ENCODE assay signal across 23 cellular contexts in the genomic region with DNA sequence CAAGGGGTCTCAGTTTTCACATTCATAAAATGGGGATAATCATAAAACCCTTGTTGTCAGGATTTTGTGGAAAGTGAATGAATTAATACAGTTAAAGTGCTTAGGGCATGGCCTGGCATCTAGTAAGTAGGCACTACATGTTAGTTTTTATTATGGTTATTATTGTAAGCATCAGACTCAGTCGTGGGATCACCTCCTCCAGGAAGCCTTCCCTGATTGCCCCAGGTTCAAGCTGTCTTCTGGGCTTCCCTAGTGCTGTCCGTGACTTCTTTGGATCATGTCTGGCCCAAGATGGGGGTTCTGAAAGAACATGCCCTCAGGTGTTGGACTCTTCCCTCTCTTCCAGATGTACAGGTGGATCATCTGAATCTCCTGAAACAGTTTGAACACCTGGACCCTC. TPM values are rescaled to one million over a fixed set of nuclear protein-coding genes. Genes with fewer than 3 reads are reported as not detected.
DNase-seq lines count a peak whose midpoint lies in the region; ATAC-seq, FAIRE-seq and TF ChIP-seq lines count a peak whose summit lies in the region.
"Had no signal": no experiment of that assay in that cellular context is flagged by ENCODE, and none has a peak within 500 bp of the region (broad histone marks: within the 10 kb centered on the region; RNA-seq: fewer than 3 reads in every experiment).

No MANE protein-coding gene starts in this region.

- H3K4me3 Mint-ChIP-seq in endothelial cell (ENCODE audit: unreplicated experiment), result peak overlapping the region; percentile 21
- H3K4me3 Mint-ChIP-seq: CD4-positive, alpha-beta memory T cell had no signal

- BruUV-seq in HepG2 (replicated peaks; lab: Mats Ljungman, UMichigan), result no TSS peak

- no peak for TF ChIP-seq EP300 in HepG2 (IDR thresholded peaks at IDR 0.05; ENCODE audit: low read depth in 2 of 2, low read length in 2 of 2)
- TF ChIP-seq EP300 in HepG2 (CRISPR knock-in tag; IDR thresholded peaks at IDR 0.05; ENCODE audit: borderline replicate concordance), result no peak

- intact Hi-C loops in HepG2 (cut with micrococcal nuclease; ENCODE audit: unreplicated experiment), result no loop called here
- intact Hi-C loops in right lobe of liver (cut with DNase I), result no loop called here

- TF ChIP-seq CTCF in HepG2 (CRISPR knock-in tag; IDR thresholded peaks at IDR 0.05), result no peak
- TF ChIP-seq CTCF in right lobe of liver (IDR thresholded peaks at IDR 0.05), result no peak
- no peak for TF ChIP-seq CTCF in HEK293 (tag by site-specific recombination; IDR thresholded peaks at IDR 0.05)
- no peak for TF ChIP-seq CTCF in endothelial cell (IDR thresholded peaks at IDR 0.05; ENCODE audit: unreplicated experiment)

- no peak for TF ChIP-seq RAD21 in HepG2 (CRISPR knock-in tag; IDR thresholded peaks at IDR 0.05)

- H3K4me2 ChIP-seq in HepG2 (ENCODE audit: low read depth, low read length), result no peak overlapping the region

- in situ Hi-C loops in HepG2 (cut with HindIII; ENCODE audit: extremely low pct_ligation_motif_present, low pct_unique_long_range_greater_than_20kb) (no loop called here), G401 (cut with HindIII; ENCODE audit: low sequenced_read_pairs) (no loop called here)

- H3K36me3 Mint-ChIP-seq in endothelial cell (ENCODE audit: low read depth, unreplicated experiment), result peaks cover 45% of the 10 kb centered on the region

- no peaks in the 10 kb centered on the region for H3K9me3 Mint-ChIP-seq in endothelial cell (ENCODE audit: unreplicated experiment)
- H3K9me3 Mint-ChIP-seq: CD4-positive, alpha-beta memory T cell had no signal

- H3K36me3 ChIP-seq in HepG2 (replicated peaks in 1 of 2; ENCODE audit: control insufficient read depth in 1 of 2, insufficient read depth in 2 of 2, low read length in 2 of 2) (peaks cover 18 to 54% of the 10 kb centered on the region in 2 experiments), right lobe of liver (peaks cover 6 to 62% (median 41%) of the 10 kb centered on the region in 4 donors), HEK293 (ENCODE audit: control insufficient read depth in 2 of 2, insufficient read depth in 1 of 2, low read length in 2 of 2) (peaks cover 67 to 71% of the 10 kb centered on the region in 2 experiments)

- no peak for DNase-seq in HepG2 (ENCODE audit: low spot score)
- DNase-seq in right lobe of liver, result no peak
- DNase-seq in endothelial cell (ENCODE audit: low spot score), result no peak
- DNase-seq in G401 (ENCODE audit: low spot score), result no peak
- no peak for DNase-seq in NCI-H526 treated with DMSO at 0.1 percent for 48 hours (lab: John Stamatoyannopoulos, UW)
- DNase-seq in dermis blood vessel endothelial cell, result no peak
- DNase-seq: 8988T, C1 segment of cervical spinal cord, Calu3, COR-L47, DMS153, DND-41, EL, GF-D8, GM23248, H7, HCEC 1CT had no signal

- TF ChIP-seq POLR2A in HepG2 (IDR thresholded peaks at IDR 0.05; ENCODE audit: insufficient read depth in 1 of 2, low read depth in 2 of 2, low read length in 2 of 2) (no peak), right lobe of liver (IDR thresholded peaks at IDR 0.05) (no peak)

- no peaks in the 10 kb centered on the region for H3K27me3 Mint-ChIP-seq in endothelial cell (ENCODE audit: unreplicated experiment)
- H3K27me3 Mint-ChIP-seq: CD4-positive, alpha-beta memory T cell had no signal

- no peak overlapping the region for H2AFZ ChIP-seq in HepG2 (ENCODE audit: low read length)
- H2AFZ ChIP-seq: GM23248 had no signal

- no peaks in the 10 kb centered on the region for H3K79me2 ChIP-seq in HepG2 (ENCODE audit: insufficient read depth, low read length)

- H3K27ac ChIP-seq in HepG2 (ENCODE audit: extremely low read length, insufficient read depth, low read length) (no peak overlapping the region), right lobe of liver (no peak overlapping the region), HEK293 (ENCODE audit: extremely low read depth, low read depth, low read length) (no peak overlapping the region)
- H3K27ac ChIP-seq: GM23248 had no signal

- ATAC-seq in HepG2 (no peak), right lobe of liver (no peak)

- H3K27me3 ChIP-seq in HepG2 (ENCODE audit: control insufficient read depth in 1 of 2, insufficient read depth in 2 of 2, low read length in 2 of 2), result no peaks in the 10 kb centered on the region
- no peaks in the 10 kb centered on the region for H3K27me3 ChIP-seq in right lobe of liver

- 94% methylated on average over 2 of the region's 2 CpGs for WGBS in HepG2 (ENCODE audit: low lambda C conversion rate)
- WGBS in right lobe of liver (ENCODE audit: insufficient coverage, low coverage, low lambda C conversion rate, missing lambda C conversion rate), result 80% methylated on average over 1 of the region's 2 CpGs

- no peaks in the 10 kb centered on the region for H3K4me1 Mint-ChIP-seq in endothelial cell (ENCODE audit: unreplicated experiment)

- peaks cover 22% of the 10 kb centered on the region for H3K4me1 ChIP-seq in HepG2 (ENCODE audit: insufficient read depth, low read length)
- peaks cover 0 to 22% (median 11%) of the 10 kb centered on the region in 4 donors for H3K4me1 ChIP-seq in right lobe of liver
- H3K4me1 ChIP-seq in HEK293 (ENCODE audit: control insufficient read depth, insufficient read depth, low read length), result no peaks in the 10 kb centered on the region

- H3K9ac ChIP-seq in HepG2 (ENCODE audit: insufficient read depth, low read depth, low read length), result no peak overlapping the region
- H3K9ac ChIP-seq: GM23248 had no signal

- H3K9me3 ChIP-seq in HepG2 (ENCODE audit: low read length) (no peaks in the 10 kb centered on the region), right lobe of liver (no peaks in the 10 kb centered on the region), HEK293 (ENCODE audit: control insufficient read depth, insufficient read depth, low read depth, low read length) (no peaks in the 10 kb centered on the region)

- CTCF ChIA-PET in HepG2 (lab: Yijun Ruan, JAX; ENCODE audit: low intra/inter-chr PET ratio, low total read pairs), result no interaction called here
- CTCF ChIA-PET in HEK293 (lab: Yijun Ruan, JAX), result no interaction called here

- POLR2A ChIA-PET in HepG2 (lab: Yijun Ruan, JAX) (no interaction called here), HEK293 (lab: Yijun Ruan, JAX) (interaction anchor here (0.7 kb wide), 1 partner anchor 12 kb away, joined by 4 read pairs; a partner anchor contains a TSS)

- H4K20me1 ChIP-seq in HepG2 (ENCODE audit: insufficient read depth, low read length), result no peaks in the 10 kb centered on the region

- H3K4me3 ChIP-seq in HepG2 (replicated peaks in 1 of 3; ENCODE audit: insufficient read depth in 1 of 3, low read depth in 2 of 3, low read length in 3 of 3) (no peak overlapping the region), right lobe of liver (no peak overlapping the region), HEK293 (ENCODE audit: low read depth, low read length) (no peak overlapping the region)
- H3K4me3 ChIP-seq: GM23248 had no signal

- no peak overlapping the region for H3K27ac Mint-ChIP-seq in endothelial cell (ENCODE audit: unreplicated experiment)
- H3K27ac Mint-ChIP-seq: CD4-positive, alpha-beta memory T cell had no signal

- FAIRE-seq in HepG2 (lab: Jason Lieb, UNC), result no peak
- FAIRE-seq: GM12892, H1 had no signal

RNA-seq across cellular contexts. Expression of a gene that starts 10.7 kb away (rescaled TPM):
- total RNA-seq in HepG2 (2016; rRNA removed; fragmentation: Illumina TruSeq; extraction: Trizol) (34.3 and 82.3 TPM in 2 replicates), right lobe of liver (100 to 1,000 TPM; 306 to 376 (median 349) TPM), endothelial cell (ENCODE audit: unreplicated experiment) (244 TPM), dermis blood vessel endothelial cell (167 and 333 TPM in 2 replicates)
- total RNA-seq in HepG2 (2016; cell fraction: cytosol; rRNA removed; fragmentation: Illumina TruSeq; extraction: Trizol; ENCODE audit: low read depth), result 9.0 and 9.7 TPM in 2 replicates
- total RNA-seq in HepG2 (2016; cell fraction: insoluble cytoplasmic fraction; rRNA removed; fragmentation: Illumina TruSeq; extraction: Trizol), result 28.8 and 87.6 TPM in 2 replicates
- total RNA-seq in HepG2 (2016; cell fraction: membrane; rRNA removed; fragmentation: Illumina TruSeq; extraction: Trizol), result 25.3 and 25.9 TPM in 2 replicates
- 82.3 and 93.1 TPM in 2 replicates for total RNA-seq in HepG2 (2016; cell fraction: nucleus; rRNA removed; fragmentation: Illumina TruSeq; extraction: Trizol)
- 106 and 144 TPM in 2 replicates for polyA plus RNA-seq in HepG2 (2011; rRNA removed)
- 86.9 and 132 TPM in 2 replicates for polyA plus RNA-seq in HepG2 (2011; cell fraction: cytosol; rRNA removed)
- polyA plus RNA-seq in HepG2 (2011; cell fraction: nucleus; rRNA removed), result 169 and 200 TPM in 2 replicates
- 83.2 and 101 TPM in 2 replicates for polyA plus RNA-seq in HepG2 (2012)
- 16.8 and 17.5 TPM in 2 replicates for polyA plus RNA-seq in HepG2 (2016; cell fraction: cytosol; fragmentation: Illumina TruSeq; extraction: Trizol; ENCODE audit: low read depth)
- 32.3 and 40.2 TPM in 2 replicates for polyA plus RNA-seq in HepG2 (2016; cell fraction: insoluble cytoplasmic fraction; fragmentation: Illumina TruSeq; extraction: Trizol; ENCODE audit: low read depth)
- polyA plus RNA-seq in HepG2 (2016; cell fraction: membrane; fragmentation: Illumina TruSeq; extraction: Trizol; ENCODE audit: low read depth), result 25.6 and 28.2 TPM in 2 replicates
- 164 and 172 TPM in 2 replicates for polyA plus RNA-seq in HepG2 (2016; cell fraction: nucleus; fragmentation: Illumina TruSeq; extraction: Trizol; ENCODE audit: insufficient read depth, low read depth)
- 57.6 and 72.0 TPM in 2 replicates for polyA minus RNA-seq in HepG2 (2011; rRNA and poly(A)+ RNA removed; ENCODE audit: low replicate concordance)
- polyA minus RNA-seq in HepG2 (2011; cell fraction: cytosol; rRNA and poly(A)+ RNA removed), result 40.4 and 44.8 TPM in 2 replicates
- polyA minus RNA-seq in HepG2 (2011; cell fraction: nucleus; rRNA and poly(A)+ RNA removed), result 23.2 and 25.9 TPM in 2 replicates
- total RNA-seq in G401 (2014; rRNA removed; shearing (Covaris generic)), result 201 and 252 TPM in 2 replicates

RNA-seq across cellular contexts. Expression of a gene that starts 12.3 kb away (rescaled TPM):
- total RNA-seq in HepG2 (2016; rRNA removed; fragmentation: Illumina TruSeq; extraction: Trizol) (not detected in 2 replicates), right lobe of liver (not detected), endothelial cell (ENCODE audit: unreplicated experiment) (4.3 TPM), dermis blood vessel endothelial cell (0.34 TPM in 1 of 2 replicates, not detected in the other)
- total RNA-seq in HepG2 (2016; cell fraction: cytosol; rRNA removed; fragmentation: Illumina TruSeq; extraction: Trizol; ENCODE audit: low read depth), result not detected in 2 replicates
- total RNA-seq in HepG2 (2016; cell fraction: insoluble cytoplasmic fraction; rRNA removed; fragmentation: Illumina TruSeq; extraction: Trizol), result not detected in 2 replicates
- 0.12 TPM in 1 of 2 replicates, not detected in the other for total RNA-seq in HepG2 (2016; cell fraction: membrane; rRNA removed; fragmentation: Illumina TruSeq; extraction: Trizol)
- total RNA-seq in HepG2 (2016; cell fraction: nucleus; rRNA removed; fragmentation: Illumina TruSeq; extraction: Trizol), result not detected in 2 replicates
- polyA plus RNA-seq in HepG2 (2011; rRNA removed), result 0.04 and 0.08 TPM in 2 replicates
- polyA plus RNA-seq in HepG2 (2011; cell fraction: cytosol; rRNA removed), result 0.04 and 0.11 TPM in 2 replicates
- 0.23 and 0.24 TPM in 2 replicates for polyA plus RNA-seq in HepG2 (2011; cell fraction: nucleus; rRNA removed)
- 0.19 TPM in 1 of 2 replicates, not detected in the other for polyA plus RNA-seq in HepG2 (2012)
- not detected in 2 replicates for polyA plus RNA-seq in HepG2 (2016; cell fraction: cytosol; fragmentation: Illumina TruSeq; extraction: Trizol; ENCODE audit: low read depth)
- polyA plus RNA-seq in HepG2 (2016; cell fraction: insoluble cytoplasmic fraction; fragmentation: Illumina TruSeq; extraction: Trizol; ENCODE audit: low read depth), result not detected in 2 replicates
- polyA plus RNA-seq in HepG2 (2016; cell fraction: membrane; fragmentation: Illumina TruSeq; extraction: Trizol; ENCODE audit: low read depth), result not detected in 2 replicates
- polyA plus RNA-seq in HepG2 (2016; cell fraction: nucleus; fragmentation: Illumina TruSeq; extraction: Trizol; ENCODE audit: insufficient read depth, low read depth), result not detected in 2 replicates
- 0.24 TPM in 1 of 2 replicates, not detected in the other for polyA minus RNA-seq in HepG2 (2011; rRNA and poly(A)+ RNA removed; ENCODE audit: low replicate concordance)
- polyA minus RNA-seq in HepG2 (2011; cell fraction: cytosol; rRNA and poly(A)+ RNA removed), result not detected in 2 replicates
- polyA minus RNA-seq in HepG2 (2011; cell fraction: nucleus; rRNA and poly(A)+ RNA removed), result not detected in 2 replicates
- not detected in 2 replicates for total RNA-seq in G401 (2014; rRNA removed; shearing (Covaris generic))
- total RNA-seq: A673; Calu3; CD4-positive, alpha-beta memory T cell; GM23248 had no signal
- polyA plus RNA-seq: CD4-positive, alpha-beta memory T cell; GM23248 had no signal

RNA-seq across cellular contexts. Expression of a gene that starts 22.7 kb away (rescaled TPM):
- total RNA-seq in HepG2 (2016; rRNA removed; fragmentation: Illumina TruSeq; extraction: Trizol) (0.13 and 0.29 TPM in 2 replicates), right lobe of liver (under 1 TPM in 1 of 6 experiments, not detected in 5; 0.29 TPM), endothelial cell (ENCODE audit: unreplicated experiment) (1.0 TPM), dermis blood vessel endothelial cell (not detected in 2 replicates)
- total RNA-seq in HepG2 (2016; cell fraction: cytosol; rRNA removed; fragmentation: Illumina TruSeq; extraction: Trizol; ENCODE audit: low read depth), result not detected in 2 replicates
- total RNA-seq in HepG2 (2016; cell fraction: insoluble cytoplasmic fraction; rRNA removed; fragmentation: Illumina TruSeq; extraction: Trizol), result 0.30 TPM in 1 of 2 replicates, not detected in the other
- total RNA-seq in HepG2 (2016; cell fraction: membrane; rRNA removed; fragmentation: Illumina TruSeq; extraction: Trizol), result not detected in 2 replicates
- total RNA-seq in HepG2 (2016; cell fraction: nucleus; rRNA removed; fragmentation: Illumina TruSeq; extraction: Trizol), result not detected in 2 replicates
- 0.91 and 1.9 TPM in 2 replicates for polyA plus RNA-seq in HepG2 (2011; rRNA removed)
- 1.8 and 2.5 TPM in 2 replicates for polyA plus RNA-seq in HepG2 (2011; cell fraction: cytosol; rRNA removed)
- polyA plus RNA-seq in HepG2 (2011; cell fraction: nucleus; rRNA removed), result 1.9 and 2.8 TPM in 2 replicates
- 1.0 and 3.6 TPM in 2 replicates for polyA plus RNA-seq in HepG2 (2012)
- not detected in 2 replicates for polyA plus RNA-seq in HepG2 (2016; cell fraction: cytosol; fragmentation: Illumina TruSeq; extraction: Trizol; ENCODE audit: low read depth)
- not detected in 2 replicates for polyA plus RNA-seq in HepG2 (2016; cell fraction: insoluble cytoplasmic fraction; fragmentation: Illumina TruSeq; extraction: Trizol; ENCODE audit: low read depth)
- not detected in 2 replicates for polyA plus RNA-seq in HepG2 (2016; cell fraction: membrane; fragmentation: Illumina TruSeq; extraction: Trizol; ENCODE audit: low read depth)
- polyA plus RNA-seq in HepG2 (2016; cell fraction: nucleus; fragmentation: Illumina TruSeq; extraction: Trizol; ENCODE audit: insufficient read depth, low read depth), result not detected in 2 replicates
- 0.37 and 0.50 TPM in 2 replicates for polyA minus RNA-seq in HepG2 (2011; rRNA and poly(A)+ RNA removed; ENCODE audit: low replicate concordance)
- polyA minus RNA-seq in HepG2 (2011; cell fraction: cytosol; rRNA and poly(A)+ RNA removed), result not detected in 2 replicates
- 0.77 TPM in 1 of 2 replicates, not detected in the other for polyA minus RNA-seq in HepG2 (2011; cell fraction: nucleus; rRNA and poly(A)+ RNA removed)
- 3.0 and 4.2 TPM in 2 replicates for total RNA-seq in G401 (2014; rRNA removed; shearing (Covaris generic))
- total RNA-seq: A673, GM23248, H7 had no signal
- polyA plus RNA-seq: BJ, GM23248 had no signal

RNA-seq across cellular contexts. Expression of a gene that starts 38.6 kb away (rescaled TPM):
- total RNA-seq in HepG2 (2016; rRNA removed; fragmentation: Illumina TruSeq; extraction: Trizol), result 7.8 and 18.5 TPM in 2 replicates
- 7.7 and 7.9 TPM in 2 replicates for total RNA-seq in HepG2 (2016; cell fraction: cytosol; rRNA removed; fragmentation: Illumina TruSeq; extraction: Trizol; ENCODE audit: low read depth)
- total RNA-seq in HepG2 (2016; cell fraction: insoluble cytoplasmic fraction; rRNA removed; fragmentation: Illumina TruSeq; extraction: Trizol), result 6.4 and 19.6 TPM in 2 replicates
- 5.7 and 6.5 TPM in 2 replicates for total RNA-seq in HepG2 (2016; cell fraction: membrane; rRNA removed; fragmentation: Illumina TruSeq; extraction: Trizol)
- total RNA-seq in HepG2 (2016; cell fraction: nucleus; rRNA removed; fragmentation: Illumina TruSeq; extraction: Trizol), result 25.9 and 29.7 TPM in 2 replicates
- polyA plus RNA-seq in HepG2 (2011; rRNA removed), result 15.2 and 15.6 TPM in 2 replicates
- 10.5 and 12.8 TPM in 2 replicates for polyA plus RNA-seq in HepG2 (2011; cell fraction: cytosol; rRNA removed)
- 28.4 and 34.0 TPM in 2 replicates for polyA plus RNA-seq in HepG2 (2011; cell fraction: nucleus; rRNA removed)
- 12.6 and 18.1 TPM in 2 replicates for polyA plus RNA-seq in HepG2 (2012)
- polyA plus RNA-seq in HepG2 (2016; cell fraction: cytosol; fragmentation: Illumina TruSeq; extraction: Trizol; ENCODE audit: low read depth), result 2.1 and 2.4 TPM in 2 replicates
- polyA plus RNA-seq in HepG2 (2016; cell fraction: insoluble cytoplasmic fraction; fragmentation: Illumina TruSeq; extraction: Trizol; ENCODE audit: low read depth), result 8.2 and 10.1 TPM in 2 replicates
- 3.9 and 4.1 TPM in 2 replicates for polyA plus RNA-seq in HepG2 (2016; cell fraction: membrane; fragmentation: Illumina TruSeq; extraction: Trizol; ENCODE audit: low read depth)
- polyA plus RNA-seq in HepG2 (2016; cell fraction: nucleus; fragmentation: Illumina TruSeq; extraction: Trizol; ENCODE audit: insufficient read depth, low read depth), result 36.9 and 39.2 TPM in 2 replicates
- 12.5 and 17.7 TPM in 2 replicates for polyA minus RNA-seq in HepG2 (2011; rRNA and poly(A)+ RNA removed; ENCODE audit: low replicate concordance)
- 9.8 and 12.8 TPM in 2 replicates for polyA minus RNA-seq in HepG2 (2011; cell fraction: cytosol; rRNA and poly(A)+ RNA removed)
- polyA minus RNA-seq in HepG2 (2011; cell fraction: nucleus; rRNA and poly(A)+ RNA removed), result 34.6 and 36.1 TPM in 2 replicates
- 10 to 100 TPM in 4 of 6 experiments, 1 to 10 TPM in 2; 4.5 to 25.6 (median 12.2) TPM for total RNA-seq in right lobe of liver
- total RNA-seq in endothelial cell (ENCODE audit: unreplicated experiment), result 65.8 TPM
- 44.0 and 58.7 TPM in 2 replicates for total RNA-seq in G401 (2014; rRNA removed; shearing (Covaris generic))
- 39.2 and 59.6 TPM in 2 replicates for total RNA-seq in dermis blood vessel endothelial cell

RNA-seq across cellular contexts. Expression of a gene that starts 42.4 kb away (rescaled TPM):
- total RNA-seq in HepG2 (2016; rRNA removed; fragmentation: Illumina TruSeq; extraction: Trizol) (4.3 and 6.0 TPM in 2 replicates), right lobe of liver (10 to 100 TPM in 4 of 6 experiments, 1 to 10 TPM in 2; 5.7 to 25.6 (median 12.0) TPM), endothelial cell (ENCODE audit: unreplicated experiment) (14.1 TPM), dermis blood vessel endothelial cell (2.6 and 6.5 TPM in 2 replicates)
- total RNA-seq in HepG2 (2016; cell fraction: cytosol; rRNA removed; fragmentation: Illumina TruSeq; extraction: Trizol; ENCODE audit: low read depth), result 3.7 and 5.1 TPM in 2 replicates
- total RNA-seq in HepG2 (2016; cell fraction: insoluble cytoplasmic fraction; rRNA removed; fragmentation: Illumina TruSeq; extraction: Trizol), result 3.0 and 5.6 TPM in 2 replicates
- total RNA-seq in HepG2 (2016; cell fraction: membrane; rRNA removed; fragmentation: Illumina TruSeq; extraction: Trizol), result 4.6 and 5.1 TPM in 2 replicates
- 5.1 and 5.4 TPM in 2 replicates for total RNA-seq in HepG2 (2016; cell fraction: nucleus; rRNA removed; fragmentation: Illumina TruSeq; extraction: Trizol)
- polyA plus RNA-seq in HepG2 (2011; rRNA removed), result 4.8 and 6.0 TPM in 2 replicates
- polyA plus RNA-seq in HepG2 (2011; cell fraction: cytosol; rRNA removed), result 2.3 and 4.7 TPM in 2 replicates
- polyA plus RNA-seq in HepG2 (2011; cell fraction: nucleus; rRNA removed), result 16.9 and 18.5 TPM in 2 replicates
- polyA plus RNA-seq in HepG2 (2012), result 3.4 TPM in 2 replicates
- 1.3 and 2.3 TPM in 2 replicates for polyA plus RNA-seq in HepG2 (2016; cell fraction: cytosol; fragmentation: Illumina TruSeq; extraction: Trizol; ENCODE audit: low read depth)
- 5.4 and 7.3 TPM in 2 replicates for polyA plus RNA-seq in HepG2 (2016; cell fraction: insoluble cytoplasmic fraction; fragmentation: Illumina TruSeq; extraction: Trizol; ENCODE audit: low read depth)
- polyA plus RNA-seq in HepG2 (2016; cell fraction: membrane; fragmentation: Illumina TruSeq; extraction: Trizol; ENCODE audit: low read depth), result 3.8 and 5.1 TPM in 2 replicates
- polyA plus RNA-seq in HepG2 (2016; cell fraction: nucleus; fragmentation: Illumina TruSeq; extraction: Trizol; ENCODE audit: insufficient read depth, low read depth), result 11.7 and 12.4 TPM in 2 replicates
- polyA minus RNA-seq in HepG2 (2011; rRNA and poly(A)+ RNA removed; ENCODE audit: low replicate concordance), result 0.70 and 1.2 TPM in 2 replicates
- 3.6 TPM in 2 replicates for polyA minus RNA-seq in HepG2 (2011; cell fraction: cytosol; rRNA and poly(A)+ RNA removed)
- 1.7 and 3.1 TPM in 2 replicates for polyA minus RNA-seq in HepG2 (2011; cell fraction: nucleus; rRNA and poly(A)+ RNA removed)
- total RNA-seq in G401 (2014; rRNA removed; shearing (Covaris generic)), result 12.4 and 20.4 TPM in 2 replicates
